1 cellular context compared by ENCODE assay signal in the genomic region with DNA sequence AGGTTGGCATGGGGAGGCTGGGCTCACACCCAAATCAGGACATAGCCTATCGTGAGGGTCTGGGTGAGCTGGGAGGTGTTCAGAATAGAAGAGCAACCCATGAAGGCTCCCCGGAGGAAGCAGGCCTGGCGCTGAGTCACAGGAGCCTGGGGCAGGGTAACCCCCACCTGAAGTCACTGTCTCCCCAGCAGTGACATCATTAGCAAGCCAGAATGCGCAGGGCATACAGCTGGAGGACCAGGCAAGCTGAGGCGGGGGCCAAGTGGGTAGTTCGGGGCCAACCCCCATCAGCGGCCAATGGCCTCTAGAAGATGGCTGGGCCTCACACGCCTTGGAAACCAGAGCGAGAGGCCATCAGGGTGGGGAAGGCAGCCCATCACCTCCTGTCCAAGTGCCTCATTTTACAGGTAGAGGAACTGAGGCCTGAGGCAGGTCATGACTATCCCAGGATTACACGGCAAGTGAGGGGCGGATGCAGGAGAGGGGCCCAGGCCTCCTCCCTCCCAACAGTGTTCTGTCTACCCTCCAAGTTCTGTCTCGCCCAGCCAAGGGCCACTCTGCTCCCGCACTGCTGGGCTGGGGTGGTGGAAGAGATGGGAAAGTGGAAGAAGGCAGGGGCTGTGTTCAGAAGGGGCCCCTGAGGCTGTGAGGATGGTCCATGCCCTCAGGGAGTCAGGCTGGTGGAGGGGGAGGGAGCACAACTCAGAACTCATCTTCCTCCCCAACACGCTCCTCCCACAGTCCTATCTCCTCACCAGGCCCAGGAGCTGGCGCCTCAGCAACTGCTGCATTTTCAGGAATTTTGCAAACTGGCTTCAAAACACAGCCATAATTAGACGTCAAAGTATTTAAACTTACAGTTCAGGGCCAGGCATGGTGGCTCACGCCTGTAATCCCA.
TF ChIP-seq lines count a peak whose summit lies in the region.

No MANE protein-coding gene starts in this region.

TF ChIP-seq in K562, 482 proteins besides CTCF, POLR2A, EP300 and RAD21:
- TF ChIP-seq PTRF (tag; IDR thresholded peaks at IDR 0.05) (no peak), JUND (IDR thresholded peaks at IDR 0.05; ENCODE audit: borderline replicate concordance, low read depth, low read length) (peak; percentile 29; the same call in 1 of the 2 replicates), JUND (tag; IDR thresholded peaks at IDR 0.05; ENCODE audit: borderline replicate concordance, low read depth, low read length) (no peak), BCOR (IDR thresholded peaks at IDR 0.05) (0 out of 2 replicates have a peak, but pooled peaks have one; percentile 36), GATAD2B (IDR thresholded peaks at IDR 0.05; ENCODE audit: borderline replicate concordance) (no peak), SOX6 (IDR thresholded peaks at IDR 0.05) (no peak), ZFP36 (IDR thresholded peaks at IDR 0.05; ENCODE audit: low read depth, low read length, partially characterized antibody) (peak; percentile 96), KDM1A (IDR thresholded peaks at IDR 0.05) (peak; percentile 22 to 58; a peak in 1 of 4 replicates), CHD2 (IDR thresholded peaks at IDR 0.05; ENCODE audit: low read depth, low read length) (no peak), MYC (IDR thresholded peaks at IDR 0.05; ENCODE audit: low read depth, low read length) (no peak), MYC (CRISPR knock-in tag; IDR thresholded peaks at IDR 0.05; ENCODE audit: borderline replicate concordance, low read depth) (no peak), ZNF778 (CRISPR knock-in tag; IDR thresholded peaks at IDR 0.05) (no peak), ZNF263 (CRISPR knock-in tag; IDR thresholded peaks at IDR 0.05; ENCODE audit: borderline replicate concordance) (peak; percentile 84)
- TF ChIP-seq, protein P1, sequence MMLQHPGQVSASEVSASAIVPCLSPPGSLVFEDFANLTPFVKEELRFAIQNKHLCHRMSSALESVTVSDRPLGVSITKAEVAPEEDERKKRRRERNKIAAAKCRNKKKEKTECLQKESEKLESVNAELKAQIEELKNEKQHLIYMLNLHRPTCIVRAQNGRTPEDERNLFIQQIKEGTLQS (IDR thresholded peaks at IDR 0.05) = peak; percentile 71
- TF ChIP-seq, protein P1 (CRISPR knock-in tag; conservative IDR thresholded peaks at IDR 0.05) = no peak
